Comparison of ENCODE assay signal across 8 cellular contexts in genomic region chr2:226835420-226835795, GRCh38. TPM values are rescaled to one million over a fixed set of nuclear protein-coding genes. Genes with fewer than 3 reads are reported as not detected.
DNase-seq lines count a peak whose midpoint lies in the region; TF ChIP-seq lines count a peak whose summit lies in the region.

No MANE protein-coding gene starts in this region.

- in situ Hi-C loops in astrocyte of the spinal cord (cut with HindIII; ENCODE audit: low sequenced_read_pairs), result no loop called here

- peak; percentile 37 to 58 for DNase-seq in NCI-H2081 (lab: John Stamatoyannopoulos, UW)
- DNase-seq in NCI-H2081 treated with DMSO at 0.1 percent for 48 hours (lab: John Stamatoyannopoulos, UW), result no peak
- no peak for DNase-seq in HFF-Myc (ENCODE audit: extremely low read depth, low read depth)
- peak; percentile 80 for DNase-seq in NCI-H146 (lab: John Stamatoyannopoulos, UW)
- DNase-seq in astrocyte of the spinal cord (ENCODE audit: low read depth, low spot score), result no peak
- DNase-seq in iPS-NIHi7 (ENCODE audit: extremely low spot score), result peak; percentile 54
- DNase-seq in stimulated activated naive CD4-positive, alpha-beta T cell (lab: John Stamatoyannopoulos, UW), result peak in 4 of 6 experiments; percentile 24 to 86 (median 62)
- no peak for DNase-seq in occipital lobe (lab: John Stamatoyannopoulos, UW)

- TF ChIP-seq CTCF in HFF-Myc (IDR thresholded peaks at IDR 0.05; ENCODE audit: low read depth, low read length, missing control alignments) (no peak), astrocyte of the spinal cord (IDR thresholded peaks at IDR 0.05; ENCODE audit: low read depth, low read length) (no peak)

- peak overlapping the region; percentile 67 for H3K4me3 ChIP-seq in HFF-Myc (replicated peaks; ENCODE audit: low read depth, low read length)
- peak overlapping the region; percentile 66 for H3K4me3 ChIP-seq in astrocyte of the spinal cord (ENCODE audit: low read depth, low read length)

RNA-seq across cellular contexts. Expression of gene RHBDD1, which starts 0.4 kb away (rescaled TPM):
- 89.4 TPM for total RNA-seq in occipital lobe

RNA-seq across cellular contexts. Expression of gene IRS1, which starts 35.8 kb away (rescaled TPM):
- 13.9 TPM for total RNA-seq in occipital lobe

Comparison
In these comparisons a context has a peak if more than half of its experiments do, and no peak if none do; other contexts are left out.
1. DNase-seq: peak in NCI-H2081 (2 of 2), NCI-H146 (single experiment), iPS-NIHi7 (single experiment) and stimulated activated naive CD4-positive, alpha-beta T cell (4 of 6); none in NCI-H2081 treated with DMSO at 0.1 percent for 48 hours (single experiment), HFF-Myc (single experiment), astrocyte of the spinal cord (single experiment) and occipital lobe (single experiment).